12 cellular contexts compared by ENCODE assay signal in genomic region chr13:97977982-97978381, GRCh38. TPM values are rescaled to one million over a fixed set of nuclear protein-coding genes. Genes with fewer than 3 reads are reported as not detected.
DNase-seq lines count a peak whose midpoint lies in the region; ATAC-seq and TF ChIP-seq lines count a peak whose summit lies in the region.
"Had no signal": no experiment of that assay in that cellular context is flagged by ENCODE, and none has a peak within 500 bp of the region (broad histone marks: within the 10 kb centered on the region; RNA-seq: fewer than 3 reads in every experiment).

No MANE protein-coding gene starts in this region.

- TF ChIP-seq CTCF in cardiac muscle cell (IDR thresholded peaks at IDR 0.05; ENCODE audit: low read depth, low read length) (no peak), hepatocyte (IDR thresholded peaks at IDR 0.05; ENCODE audit: poor library complexity) (no peak), suprapubic skin (IDR thresholded peaks at IDR 0.05) (no peak)

- no peak for ATAC-seq in left ventricle myocardium superior
- no peak for ATAC-seq in GM18868 (IDR thresholded peaks at IDR 0.05; ENCODE audit: unreplicated experiment)
- ATAC-seq: sciatic nerve had no signal

- CTCF ChIA-PET in activated CD4-positive, alpha-beta memory T cell treated with anti-CD3 and anti-CD28 coated beads for 36 hours (lab: Charles Lee) = no interaction called here

- H3K4me3 ChIP-seq in cardiac muscle cell = peak overlapping the region; percentile 96
- H3K4me3 ChIP-seq in hepatocyte = peak overlapping the region; percentile 36
- H3K4me3 ChIP-seq in suprapubic skin = peak overlapping the region; percentile 94

- no peaks in the 10 kb centered on the region for H3K9me2 ChIP-seq in hepatocyte (replicated peaks; ENCODE audit: insufficient read depth)

- H3K9me3 ChIP-seq in cardiac muscle cell (ENCODE audit: low read depth) (no peaks in the 10 kb centered on the region), hepatocyte (ENCODE audit: low read depth) (no peaks in the 10 kb centered on the region), suprapubic skin (no peaks in the 10 kb centered on the region)
- H3K9me3 ChIP-seq: transverse colon had no signal

- peaks cover 11% of the 10 kb centered on the region for H3K36me3 Mint-ChIP-seq in activated CD4-positive, alpha-beta memory T cell treated with anti-CD3 and anti-CD28 coated beads for 36 hours

- H2AFZ ChIP-seq in hepatocyte = no peak overlapping the region

- 46% methylated on average over 7 of the region's 7 CpGs for WGBS in hepatocyte (ENCODE audit: low lambda C conversion rate, missing lambda C conversion rate)
- 65% methylated on average over 7 of the region's 7 CpGs for WGBS in suprapubic skin

- DNase-seq in cardiac muscle cell (ENCODE audit: low read depth in 1 of 2, low spot score in 1 of 2) (no peak), left ventricle myocardium superior (no peak), hepatocyte (ENCODE audit: low spot score) (no peak), suprapubic skin (ENCODE audit: low spot score in 2 of 2) (no peak), cortex of kidney (lab: John Stamatoyannopoulos, UW) (no peak), inferior parietal cortex (ENCODE audit: extremely low spot score) (no peak)
- no peak for DNase-seq in activated CD4-positive, alpha-beta memory T cell treated with anti-CD3 and anti-CD28 coated beads for 36 hours
- DNase-seq: DMS79, T1000, transverse colon had no signal

- no peaks in the 10 kb centered on the region for H3K27me3 ChIP-seq in cardiac muscle cell
- H3K27me3 ChIP-seq in hepatocyte = no peaks in the 10 kb centered on the region
- no peaks in the 10 kb centered on the region for H3K27me3 ChIP-seq in suprapubic skin
- H3K27me3 ChIP-seq: transverse colon had no signal

- intact Hi-C loops in left ventricle myocardium superior (cut with micrococcal nuclease) = no loop called here
- intact Hi-C loops in activated CD4-positive, alpha-beta memory T cell treated with anti-CD3 and anti-CD28 coated beads for 36 hours (cut with micrococcal nuclease) = loop anchor here (2.0 to 10.0 kb wide), 5 partner anchors 21 to 721 kb away; partner anchors contain the start of genes FARP1 and STK24

- no peak for TF ChIP-seq POLR2A in suprapubic skin (IDR thresholded peaks at IDR 0.05)

- H3K4me1 ChIP-seq in cardiac muscle cell (ENCODE audit: low read depth) = peaks cover 23% of the 10 kb centered on the region
- H3K4me1 ChIP-seq in hepatocyte (ENCODE audit: insufficient read depth) = peaks cover 11% of the 10 kb centered on the region
- H3K4me1 ChIP-seq in suprapubic skin = peaks cover 29% of the 10 kb centered on the region

- no peak for TF ChIP-seq EP300 in suprapubic skin (IDR thresholded peaks at IDR 0.05)

- POLR2A ChIA-PET in activated CD4-positive, alpha-beta memory T cell treated with anti-CD3 and anti-CD28 coated beads for 36 hours (lab: Charles Lee) = no interaction called here

- peaks cover 7% of the 10 kb centered on the region for H4K20me1 ChIP-seq in hepatocyte (ENCODE audit: insufficient read depth, poor library complexity, severe bottlenecking)

- H3K4me3 Mint-ChIP-seq in activated CD4-positive, alpha-beta memory T cell treated with anti-CD3 and anti-CD28 coated beads for 36 hours = peak overlapping the region; percentile 88

- H3K27me3 Mint-ChIP-seq in activated CD4-positive, alpha-beta memory T cell treated with anti-CD3 and anti-CD28 coated beads for 36 hours = no peaks in the 10 kb centered on the region

- H3K36me3 ChIP-seq in cardiac muscle cell = peaks cover 3% of the 10 kb centered on the region
- H3K36me3 ChIP-seq in hepatocyte (replicated peaks; ENCODE audit: insufficient read depth, low read depth) = no peaks in the 10 kb centered on the region
- peaks cover 3% of the 10 kb centered on the region for H3K36me3 ChIP-seq in suprapubic skin
- H3K36me3 ChIP-seq: transverse colon had no signal

- H3K27ac Mint-ChIP-seq in activated CD4-positive, alpha-beta memory T cell treated with anti-CD3 and anti-CD28 coated beads for 36 hours = no peak overlapping the region

- peak overlapping the region; percentile 81 for H3K4me2 ChIP-seq in hepatocyte

- peaks cover 55% of the 10 kb centered on the region for H3K79me2 ChIP-seq in hepatocyte

- no peak overlapping the region for H3K27ac ChIP-seq in cardiac muscle cell
- no peak overlapping the region for H3K27ac ChIP-seq in hepatocyte
- H3K27ac ChIP-seq in suprapubic skin = no peak overlapping the region

- H3K4me1 Mint-ChIP-seq in activated CD4-positive, alpha-beta memory T cell treated with anti-CD3 and anti-CD28 coated beads for 36 hours (ENCODE audit: low read depth) = peaks cover 46% of the 10 kb centered on the region

- no peaks in the 10 kb centered on the region for H3K9me3 Mint-ChIP-seq in activated CD4-positive, alpha-beta memory T cell treated with anti-CD3 and anti-CD28 coated beads for 36 hours

RNA-seq across cellular contexts. Expression of gene IPO5, which starts 24.5 kb away (rescaled TPM):
- total RNA-seq in cardiac muscle cell (89.7 and 119 TPM in 2 replicates), left ventricle myocardium superior (98.6 TPM), hepatocyte (98.3 and 104 TPM in 2 replicates), suprapubic skin (10 to 100 TPM; 78.8 to 93.8 (median 82.4) TPM)
- polyA plus RNA-seq in cardiac muscle cell (55.5 and 88.8 TPM in 2 replicates), hepatocyte (32.3 and 34.1 TPM in 2 replicates)
- total RNA-seq in activated CD4-positive, alpha-beta memory T cell treated with anti-CD3 and anti-CD28 coated beads for 36 hours = 100 to 1,000 TPM; 201 to 214 TPM

Comparison
In these comparisons a context has a peak if more than half of its experiments do, and no peak if none do; other contexts are left out.
1. H3K4me3 ChIP-seq: peak in every context shown above with its lines; median percentile 96 in cardiac muscle cell; 94 in suprapubic skin; 36 in hepatocyte.